In the genomic region with DNA sequence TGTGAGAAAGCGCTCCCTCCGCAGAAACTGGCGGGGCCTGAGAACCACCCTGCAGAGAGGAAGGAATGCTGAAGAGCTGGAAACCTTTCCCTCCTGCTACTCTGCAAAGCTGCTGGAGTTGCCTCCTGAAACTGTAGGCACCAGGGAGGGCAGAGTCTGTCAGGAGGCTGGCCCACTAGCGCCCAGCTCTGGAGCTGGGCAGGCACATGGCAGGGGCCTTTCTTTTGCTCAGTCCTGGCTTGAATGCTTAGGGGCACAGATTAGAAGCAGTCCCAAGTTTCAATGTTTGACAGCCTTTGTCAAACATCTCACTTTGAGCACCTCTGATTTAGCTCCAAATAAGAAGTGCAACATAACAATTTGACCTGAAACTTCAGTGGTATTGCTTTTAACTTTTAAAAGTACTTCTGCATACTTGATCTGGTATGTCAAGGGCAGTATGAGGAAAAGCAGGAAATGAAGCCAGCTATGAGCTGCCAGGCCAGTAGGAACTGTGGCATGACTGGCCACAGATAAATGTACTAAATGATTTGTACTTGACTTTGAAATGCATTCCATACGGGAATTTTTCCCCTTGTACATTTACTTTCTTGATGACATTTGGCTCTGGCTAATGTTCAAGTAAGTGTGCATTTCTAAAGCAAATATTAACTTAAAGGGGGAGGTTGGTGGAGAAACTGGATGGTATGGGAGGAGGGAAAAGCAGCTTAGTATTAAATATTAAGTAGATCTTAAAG, we compare ENCODE assay signal across 11 cellular contexts. TPM values are rescaled to one million over a fixed set of nuclear protein-coding genes. Genes with fewer than 3 reads are reported as not detected.
A peak's percentile ranks its signal among the peaks of the same experiment; 100 is the strongest.
DNase-seq lines count a peak whose midpoint lies in the region; ATAC-seq and TF ChIP-seq lines count a peak whose summit lies in the region.
"Had no signal": no experiment of that assay in that cellular context is flagged by ENCODE, and none has a peak within 500 bp of the region (broad histone marks: within the 10 kb centered on the region; RNA-seq: fewer than 3 reads in every experiment).

No MANE protein-coding gene starts in this region.

- DNase-seq in body of pancreas (peak in 3 of 4 donors; percentile 60 to 72 (median 62)), thoracic aorta (ENCODE audit: low spot score) (no peak), G401 (ENCODE audit: low spot score) (no peak)
- no peak for DNase-seq in T-helper 2 cell treated with Interferon-gamma antibody and Interleukin-4, amounts not matched to agents 5 μg/mL and 100 μg/mL, for 36 hours (ENCODE audit: low spot score)
- DNase-seq in activated naive CD4-positive, alpha-beta T cell treated with anti-CD3 and anti-CD28 coated beads for 36 hours: no peak
- DNase-seq: activated CD4-positive, alpha-beta memory T cell treated with anti-CD3 and anti-CD28 coated beads for 36 hours; NCI-H2171 treated with DMSO at 0.1 percent for 48 hours had no signal

- no peak overlapping the region for H3K4me3 ChIP-seq in body of pancreas
- peak overlapping the region; percentile 8; the same call in 1 of the 2 replicates for H3K4me3 ChIP-seq in iPS-20b (ENCODE audit: low read length)
- H3K4me3 ChIP-seq in thoracic aorta: no peak overlapping the region
- H3K4me3 ChIP-seq: GM12878 had no signal

- TF ChIP-seq CTCF in body of pancreas (IDR thresholded peaks at IDR 0.05): no peak
- TF ChIP-seq CTCF in thoracic aorta (IDR thresholded peaks at IDR 0.05): no peak

- peak; percentile 82 for ATAC-seq in body of pancreas
- no peak for ATAC-seq in thoracic aorta (ENCODE audit: insufficient number of reproducible peaks, low FRiP score, low read depth)
- no peak for ATAC-seq in HG02678 (IDR thresholded peaks at IDR 0.05; ENCODE audit: unreplicated experiment)
- ATAC-seq: GM12878 had no signal

- TF ChIP-seq POLR2A in body of pancreas (IDR thresholded peaks at IDR 0.05): peak in 1 of 3 donors; percentile 13

- no peaks in the 10 kb centered on the region for H3K4me1 Mint-ChIP-seq in T-helper 2 cell treated with Interferon-gamma antibody and Interleukin-4, amounts not matched to agents 5 μg/mL and 100 μg/mL, for 36 hours (ENCODE audit: low read depth)
- peaks cover 3% of the 10 kb centered on the region for H3K4me1 Mint-ChIP-seq in activated naive CD4-positive, alpha-beta T cell treated with anti-CD3 and anti-CD28 coated beads for 36 hours (ENCODE audit: low read depth)

- no peak overlapping the region for H3K4me3 Mint-ChIP-seq in T-helper 2 cell treated with Interferon-gamma antibody and Interleukin-4, amounts not matched to agents 5 μg/mL and 100 μg/mL, for 36 hours
- H3K4me3 Mint-ChIP-seq in activated naive CD4-positive, alpha-beta T cell treated with anti-CD3 and anti-CD28 coated beads for 36 hours: no peak overlapping the region
- H3K4me3 Mint-ChIP-seq: activated CD4-positive, alpha-beta memory T cell treated with anti-CD3 and anti-CD28 coated beads for 36 hours had no signal

- no peak for TF ChIP-seq RAD21 in Ishikawa (IDR thresholded peaks at IDR 0.05; ENCODE audit: low read depth)

- H3K4me1 ChIP-seq in body of pancreas: peaks cover 87% of the 10 kb centered on the region
- peaks cover 14% of the 10 kb centered on the region for H3K4me1 ChIP-seq in iPS-20b (ENCODE audit: insufficient read depth, low read length)
- H3K4me1 ChIP-seq in thoracic aorta (ENCODE audit: control insufficient read depth in 1 of 2, low read depth in 2 of 2): peaks cover 17 to 28% of the 10 kb centered on the region in 2 donors

- H3K9ac ChIP-seq in iPS-20b (ENCODE audit: low read depth, low read length): no peak overlapping the region

- CTCF ChIA-PET in activated naive CD4-positive, alpha-beta T cell treated with anti-CD3 and anti-CD28 coated beads for 36 hours (lab: Charles Lee): interaction anchor here (0.6 kb wide), 1 partner anchor 213 kb away, joined by 3 read pairs; no protein-coding TSS in a partner anchor

- H3K27ac ChIP-seq in body of pancreas (peak overlapping the region; percentile 90 to 92 (median 90)), iPS-20b (ENCODE audit: low read length) (no peak overlapping the region), thoracic aorta (peak overlapping the region; percentile 48 to 61)

- no peaks in the 10 kb centered on the region for H3K27me3 ChIP-seq in body of pancreas
- H3K27me3 ChIP-seq in iPS-20b (ENCODE audit: insufficient read depth, low read length): no peaks in the 10 kb centered on the region
- H3K27me3 ChIP-seq in thoracic aorta (replicated peaks; ENCODE audit: insufficient read depth): no peaks in the 10 kb centered on the region

- H3K36me3 Mint-ChIP-seq in T-helper 2 cell treated with Interferon-gamma antibody and Interleukin-4, amounts not matched to agents 5 μg/mL and 100 μg/mL, for 36 hours (ENCODE audit: low read depth): no peaks in the 10 kb centered on the region
- H3K36me3 Mint-ChIP-seq in activated naive CD4-positive, alpha-beta T cell treated with anti-CD3 and anti-CD28 coated beads for 36 hours (ENCODE audit: low read depth): no peaks in the 10 kb centered on the region
- H3K36me3 Mint-ChIP-seq: activated CD4-positive, alpha-beta memory T cell treated with anti-CD3 and anti-CD28 coated beads for 36 hours had no signal

- H3K27me3 Mint-ChIP-seq in T-helper 2 cell treated with Interferon-gamma antibody and Interleukin-4, amounts not matched to agents 5 μg/mL and 100 μg/mL, for 36 hours (ENCODE audit: low read depth): peaks cover 31% of the 10 kb centered on the region
- H3K27me3 Mint-ChIP-seq in activated naive CD4-positive, alpha-beta T cell treated with anti-CD3 and anti-CD28 coated beads for 36 hours (ENCODE audit: low read depth): peaks cover 5% of the 10 kb centered on the region

- H3K9me3 ChIP-seq in body of pancreas: no peaks in the 10 kb centered on the region
- H3K9me3 ChIP-seq in iPS-20b (ENCODE audit: insufficient read depth, low read depth, low read length): no peaks in the 10 kb centered on the region
- no peaks in the 10 kb centered on the region for H3K9me3 ChIP-seq in thoracic aorta

- TF ChIP-seq EP300 in Ishikawa (IDR thresholded peaks at IDR 0.05; ENCODE audit: borderline replicate concordance): no peak

- no peak overlapping the region for H3K27ac Mint-ChIP-seq in T-helper 2 cell treated with Interferon-gamma antibody and Interleukin-4, amounts not matched to agents 5 μg/mL and 100 μg/mL, for 36 hours
- H3K27ac Mint-ChIP-seq in activated naive CD4-positive, alpha-beta T cell treated with anti-CD3 and anti-CD28 coated beads for 36 hours: no peak overlapping the region
- H3K27ac Mint-ChIP-seq: activated CD4-positive, alpha-beta memory T cell treated with anti-CD3 and anti-CD28 coated beads for 36 hours had no signal

- H3K9me3 Mint-ChIP-seq in T-helper 2 cell treated with Interferon-gamma antibody and Interleukin-4, amounts not matched to agents 5 μg/mL and 100 μg/mL, for 36 hours: no peaks in the 10 kb centered on the region
- no peaks in the 10 kb centered on the region for H3K9me3 Mint-ChIP-seq in activated naive CD4-positive, alpha-beta T cell treated with anti-CD3 and anti-CD28 coated beads for 36 hours
- H3K9me3 Mint-ChIP-seq: activated CD4-positive, alpha-beta memory T cell treated with anti-CD3 and anti-CD28 coated beads for 36 hours had no signal

- H3K36me3 ChIP-seq in body of pancreas (replicated peaks in 1 of 2; ENCODE audit: insufficient read depth in 1 of 2, low read depth in 2 of 2) (peaks cover 0 to 4% of the 10 kb centered on the region in 2 donors), iPS-20b (ENCODE audit: insufficient read depth, low read depth, low read length) (no peaks in the 10 kb centered on the region), thoracic aorta (no peaks in the 10 kb centered on the region)

- intact Hi-C loops in body of pancreas (cut with DNase I): no loop called here
- intact Hi-C loops in activated naive CD4-positive, alpha-beta T cell treated with anti-CD3 and anti-CD28 coated beads for 36 hours (cut with micrococcal nuclease): no loop called here

- in situ Hi-C loops in G401 (cut with HindIII; ENCODE audit: low sequenced_read_pairs): no loop called here

- WGBS in body of pancreas, 2 donors: 30 to 34% methylated on average over 5 of the region's 5 CpGs

TF ChIP-seq in Ishikawa, 13 proteins besides CTCF, POLR2A, EP300 and RAD21:
- peak; percentile 47; the same call in 1 of the 2 replicates for TF ChIP-seq MAX (IDR thresholded peaks at IDR 0.05)
- TF ChIP-seq, protein P1, sequence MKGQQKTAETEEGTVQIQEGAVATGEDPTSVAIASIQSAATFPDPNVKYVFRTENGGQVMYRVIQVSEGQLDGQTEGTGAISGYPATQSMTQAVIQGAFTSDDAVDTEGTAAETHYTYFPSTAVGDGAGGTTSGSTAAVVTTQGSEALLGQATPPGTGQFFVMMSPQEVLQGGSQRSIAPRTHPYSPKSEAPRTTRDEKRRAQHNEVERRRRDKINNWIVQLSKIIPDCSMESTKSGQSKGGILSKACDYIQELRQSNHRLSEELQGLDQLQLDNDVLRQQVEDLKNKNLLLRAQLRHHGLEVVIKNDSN (IDR thresholded peaks at IDR 0.05): no peak

RNA-seq across cellular contexts. Expression of gene C1orf116, which starts 7.2 kb away (rescaled TPM):
- total RNA-seq in body of pancreas (10 to 100 TPM; 11.2 to 23.3 TPM), thoracic aorta (1 to 10 TPM in 1 of 2 donors, under 1 TPM in 1; 0.14 to 1.3 TPM)
- not detected in 2 replicates for total RNA-seq in G401 (2014; rRNA removed; shearing (Covaris generic))
- not detected for total RNA-seq in activated naive CD4-positive, alpha-beta T cell treated with anti-CD3 and anti-CD28 coated beads for 36 hours
- total RNA-seq: activated CD4-positive, alpha-beta memory T cell treated with anti-CD3 and anti-CD28 coated beads for 36 hours had no signal

RNA-seq across cellular contexts. Expression of gene YOD1, which starts 25.7 kb away (rescaled TPM):
- total RNA-seq in body of pancreas (1 to 10 TPM; 5.4 to 5.9 TPM), thoracic aorta (1 to 10 TPM; 3.8 to 8.4 TPM)
- 9.6 and 14.9 TPM in 2 replicates for total RNA-seq in G401 (2014; rRNA removed; shearing (Covaris generic))
- total RNA-seq in activated naive CD4-positive, alpha-beta T cell treated with anti-CD3 and anti-CD28 coated beads for 36 hours: 1 to 10 TPM; 8.6 to 8.8 TPM

RNA-seq across cellular contexts. Expression of gene PFKFB2, which starts 27.8 kb away (rescaled TPM):
- 1 to 10 TPM; 4.9 to 9.3 TPM for total RNA-seq in body of pancreas
- total RNA-seq in thoracic aorta: 1 to 10 TPM; 6.4 to 8.5 TPM
- total RNA-seq in G401 (2014; rRNA removed; shearing (Covaris generic)): 18.8 and 25.6 TPM in 2 replicates
- 1 to 10 TPM; 3.4 to 6.2 TPM for total RNA-seq in activated naive CD4-positive, alpha-beta T cell treated with anti-CD3 and anti-CD28 coated beads for 36 hours

RNA-seq across cellular contexts. Expression of gene FCAMR, which starts 55.1 kb away (rescaled TPM):
- total RNA-seq in body of pancreas: not detected
- total RNA-seq in thoracic aorta: not detected
- not detected in 2 replicates for total RNA-seq in G401 (2014; rRNA removed; shearing (Covaris generic))
- not detected for total RNA-seq in activated naive CD4-positive, alpha-beta T cell treated with anti-CD3 and anti-CD28 coated beads for 36 hours
- total RNA-seq: activated CD4-positive, alpha-beta memory T cell treated with anti-CD3 and anti-CD28 coated beads for 36 hours had no signal

Comparison
In these comparisons a context has a peak if more than half of its experiments do, and no peak if none do; other contexts are left out.
1. DNase-seq: peak in body of pancreas (3 of 4); none in thoracic aorta (single experiment), T-helper 2 cell treated with Interferon-gamma antibody and Interleukin-4, amounts not matched to agents 5 μg/mL and 100 μg/mL, for 36 hours (single experiment), G401 (single experiment) and activated naive CD4-positive, alpha-beta T cell treated with anti-CD3 and anti-CD28 coated beads for 36 hours (single experiment).
2. RNA of gene C1orf116, which starts 7.2 kb away (total RNA-seq): 11.2 to 23.3 TPM in body of pancreas; 0.14 to 1.3 TPM in thoracic aorta, not detected in activated naive CD4-positive, alpha-beta T cell treated with anti-CD3 and anti-CD28 coated beads for 36 hours and not detected in G401; every median in the first group is over 4 times any median in the second.